24 cellular contexts compared by ENCODE assay signal in genomic region chr1:162443906-162444305, GRCh38. TPM values are rescaled to one million over a fixed set of nuclear protein-coding genes. Genes with fewer than 3 reads are reported as not detected.
"Had no signal": no experiment of that assay in that cellular context is flagged by ENCODE, and none has a peak within 500 bp of the region (broad histone marks: within the 10 kb centered on the region; RNA-seq: fewer than 3 reads in every experiment).

No MANE protein-coding gene starts in this region.

- H3K4me3 Mint-ChIP-seq: activated naive CD4-positive, alpha-beta T cell treated with anti-CD3 and anti-CD28 coated beads for 36 hours; activated naive CD8-positive, alpha-beta T cell treated with anti-CD3 and anti-CD28 coated beads, Interleukin-2, amount 50 U/mL, for 24 hours; activated T-helper 17 cell treated with anti-CD3 and anti-CD28 coated beads, Interleukin-2, amount 50 U/mL, for 72 hours; naive B cell had no signal

- H3K4me1 ChIP-seq: ascending aorta, esophagus muscularis mucosa, left lung, parathyroid adenoma, sigmoid colon, spleen, stomach, testis, upper lobe of left lung had no signal

- H3K36me3 ChIP-seq: ascending aorta, esophagus muscularis mucosa, left lung, neutrophil, sigmoid colon, spleen, stomach, upper lobe of left lung had no signal

- H2AFZ ChIP-seq: parathyroid adenoma had no signal

- ATAC-seq: left lung had no signal

- H3K79me2 ChIP-seq: parathyroid adenoma had no signal

- H3K9ac ChIP-seq: parathyroid adenoma had no signal

- H3K4me3 ChIP-seq: ascending aorta, esophagus muscularis mucosa, left lung, sigmoid colon, spleen, stomach, testis, upper lobe of left lung had no signal

- H3K27ac ChIP-seq: ascending aorta, esophagus muscularis mucosa, left lung, neutrophil, parathyroid adenoma, sigmoid colon, stomach, testis, upper lobe of left lung had no signal

- H3K27ac Mint-ChIP-seq: activated naive CD4-positive, alpha-beta T cell treated with anti-CD3 and anti-CD28 coated beads for 36 hours; activated naive CD8-positive, alpha-beta T cell treated with anti-CD3 and anti-CD28 coated beads, Interleukin-2, amount 50 U/mL, for 24 hours; activated T-helper 17 cell treated with anti-CD3 and anti-CD28 coated beads, Interleukin-2, amount 50 U/mL, for 72 hours had no signal

- H3K27me3 ChIP-seq: ascending aorta, sigmoid colon, testis, upper lobe of left lung had no signal

- H3K36me3 Mint-ChIP-seq: naive B cell had no signal

- H3K4me1 Mint-ChIP-seq: naive B cell had no signal

- H3K9me3 Mint-ChIP-seq: activated naive CD4-positive, alpha-beta T cell treated with anti-CD3 and anti-CD28 coated beads for 36 hours; activated naive CD8-positive, alpha-beta T cell treated with anti-CD3 and anti-CD28 coated beads, Interleukin-2, amount 50 U/mL, for 24 hours; activated T-helper 17 cell treated with anti-CD3 and anti-CD28 coated beads, Interleukin-2, amount 50 U/mL, for 72 hours had no signal

- H3K9me3 ChIP-seq: ascending aorta, esophagus muscularis mucosa, left lung, neutrophil, sigmoid colon, spleen, stomach, testis, upper lobe of left lung had no signal

- DNase-seq: activated CD4-positive, CD25-positive, alpha-beta regulatory T cell treated with anti-CD3 and anti-CD28 coated beads, Interleukin-2, amount 50 U/mL, for 72 hours; activated naive CD4-positive, alpha-beta T cell treated with anti-CD3 and anti-CD28 coated beads for 36 hours; activated naive CD8-positive, alpha-beta T cell treated with anti-CD3 and anti-CD28 coated beads, Interleukin-2, amount 50 U/mL, for 24 hours; hypothalamus; kidney; left lung; mammary epithelial cell; naive B cell; sigmoid colon; spleen; stimulated activated CD4-positive, alpha-beta T cell treated with anti-CD3 and anti-CD28 coated beads, Interleukin-1b, Interleukin-23, amount 100 ng/mL, for 48 hours; stomach; T1000; testis; upper lobe of left lung had no signal

RNA-seq across cellular contexts. Expression of gene SH2D1B, which starts 32.0 kb away (rescaled TPM):
- total RNA-seq: activated CD8-positive, alpha-beta memory T cell treated with anti-CD3 and anti-CD28 coated beads for 36 hours; activated naive CD4-positive, alpha-beta T cell treated with anti-CD3 and anti-CD28 coated beads for 36 hours; activated T-helper 17 cell treated with anti-CD3 and anti-CD28 coated beads, Interleukin-2, amount 50 U/mL, for 72 hours; ascending aorta; bronchial epithelial cell; fibroblast of villous mesenchyme; glomerular endothelial cell; mammary epithelial cell; sigmoid colon had no signal
